In the genomic region with DNA sequence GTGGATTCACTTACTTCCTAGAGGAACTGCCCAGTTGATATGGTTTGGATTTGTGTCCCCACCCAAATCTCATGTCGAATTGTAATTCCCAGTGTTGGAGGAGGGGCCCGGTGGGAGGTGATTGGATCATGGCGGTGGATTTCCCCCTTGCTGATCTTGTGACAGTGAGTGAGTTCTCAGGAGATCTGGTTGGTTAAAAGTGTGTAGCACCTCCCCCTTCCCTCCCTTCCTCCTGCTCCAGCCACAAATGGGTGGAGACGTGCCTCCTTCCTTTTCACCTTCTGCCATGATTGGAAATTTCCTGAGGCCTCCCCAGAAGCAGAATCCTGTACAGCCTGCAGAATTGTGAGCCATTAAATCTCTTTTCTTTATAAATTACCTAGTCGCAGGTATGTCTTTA, we compare ENCODE assay signal across 12 cellular contexts. TPM values are rescaled to one million over a fixed set of nuclear protein-coding genes. Genes with fewer than 3 reads are reported as not detected.
DNase-seq lines count a peak whose midpoint lies in the region; ATAC-seq, FAIRE-seq and TF ChIP-seq lines count a peak whose summit lies in the region.
"Not testable (repeated sequence)": the region's sequence is repeated elsewhere in the genome, so short reads cannot be mapped to it uniquely, and the experiment has no call there.
"Had no signal": no experiment of that assay in that cellular context is flagged by ENCODE, and none has a peak within 500 bp of the region (broad histone marks: within the 10 kb centered on the region; RNA-seq: fewer than 3 reads in every experiment).

No MANE protein-coding gene starts in this region.

- H3K36me3 ChIP-seq in ACC112 (ENCODE audit: insufficient read depth, low read length); HCT116 (ENCODE audit: control insufficient read depth in 1 of 2, insufficient read depth in 2 of 2, low read length in 2 of 2); Panc1 (ENCODE audit: control insufficient read depth, insufficient read depth, low read length); endothelial cell of umbilical vein (ENCODE audit: control insufficient read depth in 2 of 2, extremely low read depth in 1 of 2, insufficient read depth in 2 of 2, low read length in 2 of 2); mesenchymal stem cell (ENCODE audit: control insufficient read depth in 1 of 2, insufficient read depth in 2 of 2, low read depth in 1 of 2, low read length in 2 of 2); smooth muscle cell (ENCODE audit: low read depth): not testable (repeated sequence)

- not testable (repeated sequence) for H3K36me3 Mint-ChIP-seq in WTC11

- POLR2A ChIA-PET in HCT116 (lab: Charles Lee); Panc1 (lab: Charles Lee); WTC11 (lab: Charles Lee); endothelial cell of umbilical vein (lab: Charles Lee): not testable (repeated sequence)

- not testable (repeated sequence) for H3K9me1 ChIP-seq in endothelial cell of umbilical vein (replicated peaks; ENCODE audit: control insufficient read depth, extremely low read depth, insufficient read depth, low read length)

- TF ChIP-seq CTCF in HCT116 (IDR thresholded peaks at IDR 0.05 in 2 of 3, conservative IDR thresholded peaks at IDR 0.05 in 1 of 3; ENCODE audit: borderline replicate concordance in 1 of 3, insufficient read depth in 1 of 3, low read depth in 2 of 3, low read length in 2 of 3); Panc1 (IDR thresholded peaks at IDR 0.05); WTC11 (IDR thresholded peaks at IDR 0.05); endothelial cell of umbilical vein (IDR thresholded peaks at IDR 0.05; ENCODE audit: extremely low read depth in 1 of 2, insufficient read depth in 1 of 2, low read depth in 1 of 2, low read length in 2 of 2); smooth muscle cell (IDR thresholded peaks at IDR 0.05; ENCODE audit: borderline replicate concordance, insufficient read depth, poor library complexity, severe bottlenecking): not testable (repeated sequence)

- H3K27me3 Mint-ChIP-seq in WTC11 (ENCODE audit: low read depth), result peaks cover 40% of the 10 kb centered on the region

- H3K27ac ChIP-seq in ACC112 (ENCODE audit: low read depth, low read length), result peak overlapping the region; percentile 62
- peak overlapping the region; percentile 90; the same call in 1 of the 2 replicates for H3K27ac ChIP-seq in HCT116 (ENCODE audit: low read depth, low read length)
- peak overlapping the region; percentile 61 for H3K27ac ChIP-seq in Panc1 (ENCODE audit: low read length)
- peak overlapping the region; percentile 34 for H3K27ac ChIP-seq in endothelial cell of umbilical vein (ENCODE audit: insufficient read depth, low read depth, low read length)
- not testable (repeated sequence) for H3K27ac ChIP-seq in mesenchymal stem cell (ENCODE audit: low read length, poor library complexity, severe bottlenecking)
- peak overlapping the region; percentile 86 for H3K27ac ChIP-seq in smooth muscle cell (ENCODE audit: low read depth)

- not testable (repeated sequence) for H3K79me1 ChIP-seq in mesenchymal stem cell (replicated peaks; ENCODE audit: low read length, poor library complexity, severe bottlenecking)

- H2AK5ac ChIP-seq in mesenchymal stem cell (ENCODE audit: low read length, severe bottlenecking), result not testable (repeated sequence)

- H3K9me3 ChIP-seq in HCT116 (ENCODE audit: control insufficient read depth in 1 of 2, insufficient read depth in 1 of 2, low read depth in 1 of 2, low read length in 2 of 2); Panc1 (ENCODE audit: control insufficient read depth, insufficient read depth, low read depth, low read length); endothelial cell of umbilical vein (replicated peaks; ENCODE audit: control insufficient read depth, insufficient read depth, low read length); mesenchymal stem cell (ENCODE audit: control insufficient read depth, low read length); smooth muscle cell (replicated peaks; ENCODE audit: low read depth): not testable (repeated sequence)

- H3K4ac ChIP-seq in mesenchymal stem cell (ENCODE audit: low read depth in 1 of 2, low read length in 2 of 2), result not testable (repeated sequence)

- intact Hi-C loops in HCT116 (cut with micrococcal nuclease); Panc1 (cut with micrococcal nuclease; ENCODE audit: unreplicated experiment); endothelial cell of umbilical vein (cut with micrococcal nuclease): not testable (repeated sequence)

- H3F3A ChIP-seq in smooth muscle cell (ENCODE audit: low read depth), result not testable (repeated sequence)

- not testable (repeated sequence) for H2BK15ac ChIP-seq in mesenchymal stem cell (ENCODE audit: low read depth, poor library complexity, severe bottlenecking)

- not testable (repeated sequence) for TF ChIP-seq RAD21 in HCT116 (IDR thresholded peaks at IDR 0.05; ENCODE audit: low read depth)

- not testable (repeated sequence) for TF ChIP-seq POLR2A in HCT116 (IDR thresholded peaks at IDR 0.05; ENCODE audit: borderline replicate concordance, extremely low read depth, insufficient read depth, insufficient read length); endothelial cell of umbilical vein (IDR thresholded peaks at IDR 0.05; ENCODE audit: low read depth, low read length)

- H4K20me1 ChIP-seq in HCT116 (ENCODE audit: insufficient read depth); endothelial cell of umbilical vein (replicated peaks; ENCODE audit: control insufficient read depth, extremely low read depth, insufficient read depth, low read length); smooth muscle cell (ENCODE audit: low read depth): not testable (repeated sequence)

- H3K14ac ChIP-seq in mesenchymal stem cell (ENCODE audit: low read length in 2 of 2), result not testable (repeated sequence)

- not testable (repeated sequence) for H4K91ac ChIP-seq in mesenchymal stem cell (ENCODE audit: low read length)

- not testable (repeated sequence) for BruUV-seq in HCT116 (replicated peaks; lab: Mats Ljungman, UMichigan); Panc1 (replicated peaks; lab: Mats Ljungman, UMichigan); endothelial cell of umbilical vein (replicated peaks; lab: Mats Ljungman, UMichigan)

- not testable (repeated sequence) for H2BK12ac ChIP-seq in mesenchymal stem cell (ENCODE audit: low read length in 2 of 2)

- H2BK5ac ChIP-seq in mesenchymal stem cell (ENCODE audit: low read depth, low read length, poor library complexity, severe bottlenecking), result not testable (repeated sequence)

- peak; percentile 47 for FAIRE-seq in endothelial cell of umbilical vein (lab: Jason Lieb, UNC)

- H3K4me1 ChIP-seq in ACC112 (ENCODE audit: control insufficient read depth, insufficient read depth, low read length, unreplicated experiment) (peaks cover 37% of the 10 kb centered on the region), HCT116 (ENCODE audit: control insufficient read depth in 1 of 2, insufficient read depth in 2 of 2, low read length in 2 of 2) (peaks cover 63 to 87% of the 10 kb centered on the region in 2 experiments), endothelial cell of umbilical vein (ENCODE audit: control insufficient read depth, extremely low read depth, insufficient read depth, low read length) (peaks cover 33% of the 10 kb centered on the region), smooth muscle cell (ENCODE audit: low read depth) (peaks cover 22% of the 10 kb centered on the region)
- not testable (repeated sequence) for H3K4me1 ChIP-seq in Panc1 (ENCODE audit: control insufficient read depth, insufficient read depth, low read length); mesenchymal stem cell (ENCODE audit: control insufficient read depth, insufficient read depth, low read depth, low read length)

- not testable (repeated sequence) for H3K27me3 ChIP-seq in ACC112 (ENCODE audit: insufficient read depth, low read length); HCT116 (ENCODE audit: insufficient read depth, low read length); Panc1 (ENCODE audit: control insufficient read depth, insufficient read depth, low read length); endothelial cell of umbilical vein (ENCODE audit: control insufficient read depth in 2 of 2, insufficient read depth in 2 of 2, low read length in 2 of 2); mesenchymal stem cell (ENCODE audit: control insufficient read depth in 1 of 2, insufficient read depth in 1 of 2, low read length in 2 of 2); smooth muscle cell (ENCODE audit: low read depth)

- not testable (repeated sequence) for H2BK120ac ChIP-seq in mesenchymal stem cell (ENCODE audit: low read depth, low read length)

- H3K23ac ChIP-seq in mesenchymal stem cell (ENCODE audit: low read length in 2 of 2), result not testable (repeated sequence)

- DNase-seq in HCT116 (ENCODE audit: low read depth, low spot score); Panc1 (ENCODE audit: low read depth, low spot score); WTC11 (ENCODE audit: low spot score); endothelial cell of umbilical vein (ENCODE audit: low read depth, low spot score); mesenchymal stem cell; smooth muscle cell (lab: John Stamatoyannopoulos, UW; ENCODE audit: unreplicated experiment): not testable (repeated sequence)
- DNase-seq in NCI-H69 (lab: John Stamatoyannopoulos, UW), result peak; percentile 53

- H3K27ac Mint-ChIP-seq in WTC11, result not testable (repeated sequence)

- dilution Hi-C loops in endothelial cell of umbilical vein (cut with MboI; ENCODE audit: extremely low pct_ligation_motif_present, low sequenced_read_pairs), result not testable (repeated sequence)

- H3K18ac ChIP-seq in mesenchymal stem cell (ENCODE audit: low read depth in 1 of 2, low read length in 2 of 2), result not testable (repeated sequence)

- in situ Hi-C loops in Panc1 (cut with HindIII; ENCODE audit: low pct_unique_long_range_greater_than_20kb, low sequenced_read_pairs), result not testable (repeated sequence)

- WGBS in mesenchymal stem cell, result 60% methylated on average over 1 of the region's 5 CpGs
- 76% methylated on average over 5 of the region's 5 CpGs for WGBS in smooth muscle cell (ENCODE audit: low lambda C conversion rate)

- H3K4me3 Mint-ChIP-seq in WTC11, result not testable (repeated sequence)

- H3K4me3 ChIP-seq in ACC112 (ENCODE audit: low read depth, low read length); HCT116 (replicated peaks in 1 of 2; ENCODE audit: low read depth in 1 of 2, low read length in 2 of 2); Panc1 (ENCODE audit: low read depth in 2 of 2, low read length in 2 of 2); endothelial cell of umbilical vein (replicated peaks in 1 of 3; ENCODE audit: insufficient read depth in 1 of 3, low read depth in 1 of 3, low read length in 3 of 3); mesenchymal stem cell (ENCODE audit: insufficient read depth in 1 of 2, low read depth in 1 of 2, low read length in 2 of 2): not testable (repeated sequence)
- H3K4me3 ChIP-seq in smooth muscle cell, result peak overlapping the region; percentile 9

- not testable (repeated sequence) for H3K79me2 ChIP-seq in ACC112 (ENCODE audit: control insufficient read depth, insufficient read depth, low read length, unreplicated experiment); HCT116 (ENCODE audit: insufficient read depth, low read length); endothelial cell of umbilical vein (ENCODE audit: control insufficient read depth, insufficient read depth, low read length); smooth muscle cell (ENCODE audit: low read depth)

- RAD21 ChIA-PET in HCT116 (lab: Charles Lee; ENCODE audit: low non-redundant PET in 1 of 2, low total read pairs in 2 of 2, uncharacterized antibody in 2 of 2, unreplicated experiment in 2 of 2), result not testable (repeated sequence)

- H2AFZ ChIP-seq in ACC112 (ENCODE audit: low read length, unreplicated experiment); HCT116 (ENCODE audit: low read depth, low read length, poor library complexity, severe bottlenecking); endothelial cell of umbilical vein (ENCODE audit: low read depth, low read length); mesenchymal stem cell (ENCODE audit: low read depth, low read length); smooth muscle cell (ENCODE audit: low read depth): not testable (repeated sequence)

- not testable (repeated sequence) for H3K9me2 ChIP-seq in HCT116 (ENCODE audit: insufficient read depth)

- not testable (repeated sequence) for H3K9me3 Mint-ChIP-seq in WTC11

- peak overlapping the region; percentile 88 for H3K4me2 ChIP-seq in HCT116 (ENCODE audit: low read length)
- H3K4me2 ChIP-seq in endothelial cell of umbilical vein (ENCODE audit: insufficient read depth, low read length); mesenchymal stem cell (ENCODE audit: low read length, poor library complexity, severe bottlenecking): not testable (repeated sequence)
- peak overlapping the region; percentile 58 for H3K4me2 ChIP-seq in smooth muscle cell

- CTCF ChIA-PET in HCT116 (lab: Charles Lee); Panc1 (lab: Charles Lee); WTC11 (lab: Charles Lee); endothelial cell of umbilical vein (lab: Charles Lee): not testable (repeated sequence)

- H3K9ac ChIP-seq in HCT116 (ENCODE audit: low read length); endothelial cell of umbilical vein (replicated peaks; ENCODE audit: extremely low read depth, insufficient read depth, low read length); mesenchymal stem cell (ENCODE audit: low read length): not testable (repeated sequence)
- peak overlapping the region; percentile 58 for H3K9ac ChIP-seq in smooth muscle cell (ENCODE audit: low read depth)

- H4K8ac ChIP-seq in mesenchymal stem cell (ENCODE audit: low read length), result peak overlapping the region; percentile 69

- not testable (repeated sequence) for ATAC-seq in HCT116, Panc1
- ATAC-seq in WTC11, result peak; percentile 18

- H3K4me1 Mint-ChIP-seq in WTC11, result peaks cover 20% of the 10 kb centered on the region

RNA-seq across cellular contexts. Expression of a gene that starts 17.9 kb away (rescaled TPM):
- total RNA-seq in HCT116 (2021; ENCODE audit: unreplicated experiment), result 84.3 TPM
- 33.0 and 43.6 TPM in 2 replicates for polyA plus RNA-seq in HCT116 (2012)
- 95.2 TPM for total RNA-seq in Panc1 (2021; ENCODE audit: unreplicated experiment)
- polyA plus RNA-seq in Panc1 (2012; ENCODE audit: insufficient read length), result 56.2 TPM
- total RNA-seq in WTC11 (2021), result 9.9 to 13.8 TPM (median 11.2 TPM) in 3 replicates
- 37.6 and 44.1 TPM in 2 replicates for total RNA-seq in endothelial cell of umbilical vein
- 42.2 and 52.1 TPM in 2 replicates for polyA plus RNA-seq in endothelial cell of umbilical vein
- polyA plus RNA-seq in endothelial cell of umbilical vein (2011; cell fraction: cytosol; rRNA removed), result 30.3 and 34.4 TPM in 2 replicates
- polyA plus RNA-seq in endothelial cell of umbilical vein (2011; cell fraction: nucleus; rRNA removed), result 37.8 and 40.0 TPM in 2 replicates
- polyA plus RNA-seq in endothelial cell of umbilical vein (2012), result 31.3 and 52.7 TPM in 2 replicates
- 136 and 161 TPM in 2 replicates for polyA minus RNA-seq in endothelial cell of umbilical vein
- 327 TPM for polyA minus RNA-seq in endothelial cell of umbilical vein (2011; cell fraction: cytosol; rRNA and poly(A)+ RNA removed)
- 110 and 126 TPM in 2 replicates for polyA minus RNA-seq in endothelial cell of umbilical vein (2011; cell fraction: nucleus; rRNA and poly(A)+ RNA removed)
- 279 TPM for polyA plus RNA-seq in mesenchymal stem cell (2013, experiment 1 of 2)
- polyA plus RNA-seq in mesenchymal stem cell (2013, experiment 2 of 2), result 271 TPM
- 213 and 223 TPM in 2 replicates for total RNA-seq in smooth muscle cell
- 127 and 178 TPM in 2 replicates for polyA plus RNA-seq in smooth muscle cell

RNA-seq across cellular contexts. Expression of a gene that starts 30.5 kb away (rescaled TPM):
- total RNA-seq in HCT116 (2021; ENCODE audit: unreplicated experiment), result not detected
- polyA plus RNA-seq in HCT116 (2012), result 0.04 and 0.22 TPM in 2 replicates
- total RNA-seq in Panc1 (2021; ENCODE audit: unreplicated experiment), result 0.15 TPM
- polyA plus RNA-seq in Panc1 (2012; ENCODE audit: insufficient read length), result 0.12 TPM
- total RNA-seq in WTC11 (2021), result not detected in 3 replicates
- total RNA-seq in endothelial cell of umbilical vein, result not detected in 2 replicates
- 0.07 TPM in 1 of 2 replicates, not detected in the other for polyA plus RNA-seq in endothelial cell of umbilical vein
- 0.11 and 0.25 TPM in 2 replicates for polyA plus RNA-seq in endothelial cell of umbilical vein (2011; cell fraction: cytosol; rRNA removed)
- polyA plus RNA-seq in endothelial cell of umbilical vein (2011; cell fraction: nucleus; rRNA removed), result 0.18 and 0.32 TPM in 2 replicates
- 0.21 and 0.44 TPM in 2 replicates for polyA plus RNA-seq in endothelial cell of umbilical vein (2012)
- polyA minus RNA-seq in endothelial cell of umbilical vein, result 1.00 TPM in 1 of 2 replicates, not detected in the other
- polyA minus RNA-seq in endothelial cell of umbilical vein (2011; cell fraction: cytosol; rRNA and poly(A)+ RNA removed), result not detected
- polyA minus RNA-seq in endothelial cell of umbilical vein (2011; cell fraction: nucleus; rRNA and poly(A)+ RNA removed), result not detected in 2 replicates
- polyA plus RNA-seq in mesenchymal stem cell (2013, experiment 1 of 2), result 0.69 TPM
- polyA plus RNA-seq in mesenchymal stem cell (2013, experiment 2 of 2), result 0.49 TPM
- 0.27 TPM in 1 of 2 replicates, not detected in the other for total RNA-seq in smooth muscle cell
- polyA plus RNA-seq in smooth muscle cell, result 0.54 TPM in 1 of 2 replicates, not detected in the other
- total RNA-seq: CD4-positive, CD25-positive, alpha-beta regulatory T cell; CD8-positive, alpha-beta memory T cell; GM23338; HepG2 had no signal
- polyA plus RNA-seq: CD8-positive, alpha-beta memory T cell; GM23338; HepG2 had no signal
